ENCODE assay signal across 9 cellular contexts in genomic region chr2:43427032-43427424, GRCh38.
DNase-seq lines count a peak whose midpoint lies in the region; ATAC-seq and TF ChIP-seq lines count a peak whose summit lies in the region.
"Had no signal": no experiment of that assay in that cellular context is flagged by ENCODE, and none has a peak within 500 bp of the region (broad histone marks: within the 10 kb centered on the region; RNA-seq: fewer than 3 reads in every experiment).

No MANE protein-coding gene starts in this region.

- peaks cover 29 to 48% of the 10 kb centered on the region in 2 donors for H3K4me1 ChIP-seq in thoracic aorta (ENCODE audit: control insufficient read depth in 1 of 2, low read depth in 2 of 2)

- POLR2A ChIA-PET in activated B cell treated with CpG ODN at 0.5 μM for 24 hours (lab: Charles Lee) = interaction anchor here (0.6 to 1.6 kb wide), 6 partner anchors 17 to 199 kb away, joined by 3 to 8 read pairs (median 5); no protein-coding TSS in a partner anchor

- H3K4me1 Mint-ChIP-seq in activated CD4-positive, alpha-beta T cell treated with anti-CD3 and anti-CD28 coated beads, Interleukin-2, amount 10 ng/mL, durations not matched to agents 24 days and 14 days = peaks cover 41% of the 10 kb centered on the region
- H3K4me1 Mint-ChIP-seq in activated B cell treated with CpG ODN at 0.5 μM for 24 hours = peaks cover 37% of the 10 kb centered on the region

- no peaks in the 10 kb centered on the region for H3K36me3 ChIP-seq in thoracic aorta

- peaks cover 36% of the 10 kb centered on the region for H3K36me3 Mint-ChIP-seq in activated CD4-positive, alpha-beta T cell treated with anti-CD3 and anti-CD28 coated beads, Interleukin-2, amount 10 ng/mL, durations not matched to agents 24 days and 14 days (ENCODE audit: low read depth)
- peaks cover 41% of the 10 kb centered on the region for H3K36me3 Mint-ChIP-seq in activated B cell treated with CpG ODN at 0.5 μM for 24 hours (ENCODE audit: low read depth)

- no peaks in the 10 kb centered on the region for H3K9me3 Mint-ChIP-seq in activated CD4-positive, alpha-beta T cell treated with anti-CD3 and anti-CD28 coated beads, Interleukin-2, amount 10 ng/mL, durations not matched to agents 24 days and 14 days
- H3K9me3 Mint-ChIP-seq in activated B cell treated with CpG ODN at 0.5 μM for 24 hours = no peaks in the 10 kb centered on the region

- H3K27ac Mint-ChIP-seq in activated CD4-positive, alpha-beta T cell treated with anti-CD3 and anti-CD28 coated beads, Interleukin-2, amount 10 ng/mL, durations not matched to agents 24 days and 14 days = peak overlapping the region; percentile 49
- peak overlapping the region; percentile 70 for H3K27ac Mint-ChIP-seq in activated B cell treated with CpG ODN at 0.5 μM for 24 hours

- CTCF ChIA-PET in activated B cell treated with CpG ODN at 0.5 μM for 24 hours (lab: Charles Lee) = interaction anchor here (1.1 to 2.3 kb wide), 2 partner anchors 19 to 57 kb away, joined by 4 to 5 read pairs; no protein-coding TSS in a partner anchor

- ATAC-seq in activated B cell treated with CpG ODN at 0.5 μM for 24 hours (ENCODE audit: low read depth) (no peak), thoracic aorta (ENCODE audit: insufficient number of reproducible peaks, low FRiP score, low read depth) (no peak), HG02870 (IDR thresholded peaks at IDR 0.05; ENCODE audit: unreplicated experiment) (no peak)

- no peak overlapping the region for H3K4me3 ChIP-seq in thoracic aorta

- intact Hi-C loops in activated CD4-positive, alpha-beta T cell treated with anti-CD3 and anti-CD28 coated beads, Interleukin-2, amount 10 ng/mL, durations not matched to agents 24 days and 14 days (cut with micrococcal nuclease) = loop anchor here (2.0 to 5.0 kb wide), 3 partner anchors 40 to 200 kb away; partner anchors contain the start of gene ZFP36L2
- intact Hi-C loops in activated B cell treated with CpG ODN at 0.5 μM for 24 hours (cut with micrococcal nuclease) = no loop called here

- H3K27me3 ChIP-seq in layer of hippocampus (ENCODE audit: control insufficient read depth, insufficient read depth, low read length) (no peaks in the 10 kb centered on the region), thoracic aorta (replicated peaks; ENCODE audit: insufficient read depth) (no peaks in the 10 kb centered on the region)

- no peaks in the 10 kb centered on the region for H3K9me3 ChIP-seq in thoracic aorta

- H3K27ac ChIP-seq in layer of hippocampus (ENCODE audit: low read depth, low read length) = peak overlapping the region; percentile 42
- peak overlapping the region; percentile 65 to 73 for H3K27ac ChIP-seq in thoracic aorta

- H3K4me3 Mint-ChIP-seq in activated CD4-positive, alpha-beta T cell treated with anti-CD3 and anti-CD28 coated beads, Interleukin-2, amount 10 ng/mL, durations not matched to agents 24 days and 14 days = peak overlapping the region; percentile 25
- no peak overlapping the region for H3K4me3 Mint-ChIP-seq in activated B cell treated with CpG ODN at 0.5 μM for 24 hours
- H3K4me3 Mint-ChIP-seq: neural crest cell had no signal

- DNase-seq in activated CD4-positive, alpha-beta T cell treated with anti-CD3 and anti-CD28 coated beads, Interleukin-2, amount 10 ng/mL, durations not matched to agents 24 days and 14 days = peak; percentile 61
- DNase-seq in activated CD4-positive, alpha-beta T cell treated with anti-CD3 and anti-CD28 coated beads, Interleukin-2, amount 50 U/mL, for 1 hour = no peak
- DNase-seq in activated B cell treated with CpG ODN at 0.5 μM for 24 hours = no peak
- no peak for DNase-seq in thoracic aorta (ENCODE audit: low spot score)
- DNase-seq in OCI-M2 (lab: John Stamatoyannopoulos, UW; ENCODE audit: unreplicated experiment) = no peak
- no peak for DNase-seq in cerebellar cortex (ENCODE audit: low spot score)

- H3K27me3 Mint-ChIP-seq in activated CD4-positive, alpha-beta T cell treated with anti-CD3 and anti-CD28 coated beads, Interleukin-2, amount 10 ng/mL, durations not matched to agents 24 days and 14 days = peaks cover 4% of the 10 kb centered on the region
- no peaks in the 10 kb centered on the region for H3K27me3 Mint-ChIP-seq in activated B cell treated with CpG ODN at 0.5 μM for 24 hours

- TF ChIP-seq CTCF in activated B cell treated with CpG ODN at 0.5 μM for 24 hours (IDR thresholded peaks at IDR 0.05) (no peak), thoracic aorta (IDR thresholded peaks at IDR 0.05) (no peak)
